In genomic region chr4:118801895-118802575, GRCh38 we compare ENCODE assay signal across 1 cellular context.
TF ChIP-seq lines count a peak whose summit lies in the region.

No MANE protein-coding gene starts in this region.

TF ChIP-seq in HepG2, 621 proteins besides CTCF, POLR2A, EP300 and RAD21:
- TF ChIP-seq CEBPB (IDR thresholded peaks at IDR 0.05; ENCODE audit: borderline replicate concordance, low read depth, low read length) (0 out of 2 replicates have a peak, but pooled peaks have one; percentile 40), AHDC1 (CRISPR knock-in tag; IDR thresholded peaks at IDR 0.05; ENCODE audit: borderline replicate concordance) (no peak)
TF ChIP-seq in HepG2: peak in this region for 1.
